22 cellular contexts compared by ENCODE assay signal in genomic region chr4:1040344-1041146, GRCh38. TPM values are rescaled to one million over a fixed set of nuclear protein-coding genes. Genes with fewer than 3 reads are reported as not detected.
A peak's percentile ranks its signal among the peaks of the same experiment; 100 is the strongest.
DNase-seq lines count a peak whose midpoint lies in the region; ATAC-seq and TF ChIP-seq lines count a peak whose summit lies in the region.
"Had no signal": no experiment of that assay in that cellular context is flagged by ENCODE, and none has a peak within 500 bp of the region (broad histone marks: within the 10 kb centered on the region; RNA-seq: fewer than 3 reads in every experiment).

No MANE protein-coding gene starts in this region.

- H3K27ac ChIP-seq in BLaER1 (no peak overlapping the region), IMR-90 (ENCODE audit: insufficient read depth, low read length) (no peak overlapping the region), neuronal stem cell (replicated peaks; ENCODE audit: low read length) (peak overlapping the region; percentile 98), MM.1S (ENCODE audit: low read length) (no peak overlapping the region)
- H3K27ac ChIP-seq: transverse colon had no signal

- H2BK15ac ChIP-seq in IMR-90 (ENCODE audit: low read depth, low read length) (no peak overlapping the region), neuronal stem cell (ENCODE audit: low read length) (peak overlapping the region; percentile 99)

- H2BK120ac ChIP-seq in IMR-90 (ENCODE audit: low read depth, low read length) = no peak overlapping the region
- H2BK120ac ChIP-seq in neuronal stem cell (ENCODE audit: low read depth, low read length) = peak overlapping the region; percentile 100

- CTCF ChIA-PET in IMR-90 (lab: Yijun Ruan, JAX) = no interaction called here

- no peak for TF ChIP-seq RAD21 in IMR-90 (IDR thresholded peaks at IDR 0.05; ENCODE audit: low read length)

- BruUV-seq in IMR-90 (replicated peaks; lab: Mats Ljungman, UMichigan) = no TSS peak

- WGBS in IMR-90 (ENCODE audit: extremely low coverage in 2 of 2, insufficient read length in 1 of 2), 2 experiments = 93% methylated on average over 4 of the region's 21 CpGs; no CpG with 5 or more reads in 1 of the 2 experiments
- no CpG with 5 or more reads among the region's 21 CpGs for WGBS in neuronal stem cell (ENCODE audit: extremely low coverage in 2 of 2, insufficient read length in 2 of 2, insufficient replicate concordance in 1 of 2), 2 donors

- H4K5ac ChIP-seq in IMR-90 (ENCODE audit: low read depth, low read length) = no peak overlapping the region; the same call in 1 of the 2 replicates

- DNase-seq in IMR-90 = no peak
- no peak for DNase-seq in neuronal stem cell (ENCODE audit: low spot score)
- DNase-seq in left lobe of liver (ENCODE audit: low spot score) = no peak
- no peak for DNase-seq in MM.1S
- no peak for DNase-seq in MG63
- DNase-seq: activated CD4-positive, alpha-beta T cell treated with anti-CD3 and anti-CD28 coated beads, Interleukin-2, amount 50 U/mL, for 1 hour; activated CD8-positive, alpha-beta memory T cell treated with anti-CD3 and anti-CD28 coated beads, Interleukin-2, amount 50 U/mL, for 48 hours; activated effector memory CD4-positive, alpha-beta T cell treated with Interleukin-2 at 50 U/mL for 16 hours; activated naive CD8-positive, alpha-beta T cell treated with anti-CD3 and anti-CD28 coated beads, Interleukin-2, amount 50 U/mL, for 24 hours; Caco-2; H9; NCI-H1694; NCI-H748 treated with DMSO at 0.1 percent for 48 hours; sigmoid colon; stimulated activated naive B cell treated with anti-CD40 and anti-IgM and Interleukin-4, amounts not matched to agents 10 μg/mL and 1 μg/mL and 100 μg/mL, for 72 hours had no signal

- peak overlapping the region; percentile 91 for H2AK9ac ChIP-seq in IMR-90 (replicated peaks; ENCODE audit: low read depth, low read length, poor library complexity)

- H3K9ac ChIP-seq in BLaER1 = no peak overlapping the region
- H3K9ac ChIP-seq in IMR-90 (ENCODE audit: low read depth, low read length) = no peak overlapping the region
- H3K9ac ChIP-seq in neuronal stem cell (ENCODE audit: low read depth, low read length, poor library complexity) = peak overlapping the region; percentile 81
- H3K9ac ChIP-seq in MM.1S (ENCODE audit: low read length) = no peak overlapping the region

- H3K4ac ChIP-seq in IMR-90 (ENCODE audit: low read depth, low read length) (peak overlapping the region; percentile 82; the same call in 1 of the 2 replicates), neuronal stem cell (ENCODE audit: low read length) (peak overlapping the region; percentile 99)

- H3K9me1 ChIP-seq in IMR-90 (ENCODE audit: insufficient read depth, low read length) = peaks cover 30% of the 10 kb centered on the region

- H4K8ac ChIP-seq in IMR-90 (ENCODE audit: low read depth in 2 of 2, low read length in 2 of 2) = peak overlapping the region in 1 of 2 experiments; percentile 79; a peak in 1 of 4 replicates
- peak overlapping the region; percentile 96 for H4K8ac ChIP-seq in neuronal stem cell (ENCODE audit: low read depth, low read length)

- no peak overlapping the region for H2BK5ac ChIP-seq in IMR-90 (ENCODE audit: low read depth, low read length, poor library complexity, severe bottlenecking)
- peak overlapping the region; percentile 99 for H2BK5ac ChIP-seq in neuronal stem cell (ENCODE audit: low read length)

- no peaks in the 10 kb centered on the region for H3K36me3 Mint-ChIP-seq in brain
- no peaks in the 10 kb centered on the region for H3K36me3 Mint-ChIP-seq in activated T-helper 17 cell treated with anti-CD3 and anti-CD28 coated beads, Interleukin-2, amount 50 U/mL, for 72 hours (ENCODE audit: low read depth)

- no peak overlapping the region for H3K56ac ChIP-seq in IMR-90 (ENCODE audit: extremely low read depth, insufficient read depth, low read length)

- TF ChIP-seq CTCF in IMR-90 (conservative IDR thresholded peaks at IDR 0.05; ENCODE audit: low read depth, low read length) (no peak), brain (conservative IDR thresholded peaks at IDR 0.05) (no peak), MM.1S (IDR thresholded peaks at IDR 0.05; ENCODE audit: low read length) (no peak)

- H4K20me1 ChIP-seq in BLaER1 (peaks cover 16% of the 10 kb centered on the region; the same call in 1 of the 2 replicates), IMR-90 (ENCODE audit: insufficient read depth, low read length) (peaks cover 5% of the 10 kb centered on the region), MM.1S (ENCODE audit: insufficient read depth, low read length) (no peaks in the 10 kb centered on the region)

- no peaks in the 10 kb centered on the region for H3K9me3 ChIP-seq in BLaER1
- no peaks in the 10 kb centered on the region for H3K9me3 ChIP-seq in IMR-90 (ENCODE audit: control insufficient read depth, insufficient read depth, low read length)
- H3K9me3 ChIP-seq in neuronal stem cell (replicated peaks in 1 of 2; ENCODE audit: control insufficient read depth in 2 of 2, insufficient read depth in 1 of 2, low read depth in 1 of 2, low read length in 2 of 2) = no peaks in the 10 kb centered on the region
- no peaks in the 10 kb centered on the region for H3K9me3 ChIP-seq in MM.1S (replicated peaks; ENCODE audit: insufficient read depth, low read length)
- no peaks in the 10 kb centered on the region for H3K9me3 ChIP-seq in MG63
- H3K9me3 ChIP-seq: Caco-2, pancreas, sigmoid colon, transverse colon had no signal

- H2AK5ac ChIP-seq in IMR-90 (ENCODE audit: low read depth, low read length) (peak overlapping the region; percentile 84), neuronal stem cell (ENCODE audit: low read depth, low read length) (peak overlapping the region; percentile 100)

- peaks cover 0 to 3% (median 0%) of the 10 kb centered on the region in 5 experiments for H3K9me3 Mint-ChIP-seq in brain
- no peaks in the 10 kb centered on the region for H3K9me3 Mint-ChIP-seq in activated T-helper 17 cell treated with anti-CD3 and anti-CD28 coated beads, Interleukin-2, amount 50 U/mL, for 72 hours
- H3K9me3 Mint-ChIP-seq: dendritic cell treated with granulocyte-macrophage colony-stimulating factor and Interleukin-4, amounts not matched to agents 40 ng/mL and 50 ng/mL, for 4 days; H9; stimulated activated naive B cell treated with anti-CD40 and anti-IgM and Interleukin-4, amounts not matched to agents 10 μg/mL and 1 μg/mL and 100 μg/mL, for 72 hours had no signal

- peak overlapping the region in 1 of 5 experiments; percentile 57 for H3K4me3 Mint-ChIP-seq in brain
- H3K4me3 Mint-ChIP-seq in activated T-helper 17 cell treated with anti-CD3 and anti-CD28 coated beads, Interleukin-2, amount 50 U/mL, for 72 hours = no peak overlapping the region
- H3K4me3 Mint-ChIP-seq: activated naive CD8-positive, alpha-beta T cell treated with anti-CD3 and anti-CD28 coated beads, Interleukin-2, amount 50 U/mL, for 24 hours; dendritic cell treated with granulocyte-macrophage colony-stimulating factor and Interleukin-4, amounts not matched to agents 40 ng/mL and 50 ng/mL, for 4 days; H9; stimulated activated naive B cell treated with anti-CD40 and anti-IgM and Interleukin-4, amounts not matched to agents 10 μg/mL and 1 μg/mL and 100 μg/mL, for 72 hours had no signal

- H4K91ac ChIP-seq in IMR-90 (ENCODE audit: insufficient read depth, low read depth, low read length) (peak overlapping the region; percentile 81), neuronal stem cell (ENCODE audit: low read depth, low read length, poor library complexity) (peak overlapping the region; percentile 98)

- H2BK20ac ChIP-seq in IMR-90 (ENCODE audit: low read depth, low read length) = no peak overlapping the region

- TF ChIP-seq POLR2A in IMR-90 (IDR thresholded peaks at IDR 0.05; ENCODE audit: low read depth, low read length) = no peak

- H3K9me2 ChIP-seq in MM.1S (replicated peaks; ENCODE audit: insufficient read depth, low read length) = no peaks in the 10 kb centered on the region

- H3K27me3 Mint-ChIP-seq in brain = peaks cover 3% of the 10 kb centered on the region
- H3K27me3 Mint-ChIP-seq in activated T-helper 17 cell treated with anti-CD3 and anti-CD28 coated beads, Interleukin-2, amount 50 U/mL, for 72 hours = peaks cover 4% of the 10 kb centered on the region

- H3K4me3 ChIP-seq in BLaER1 (no peak overlapping the region), IMR-90 (ENCODE audit: insufficient read depth, low read depth, low read length) (no peak overlapping the region), neuronal stem cell (ENCODE audit: low read length in 2 of 2) (peak overlapping the region in 1 of 2 donors; percentile 46), MM.1S (ENCODE audit: low read length) (no peak overlapping the region), MG63 (no peak overlapping the region)
- H3K4me3 ChIP-seq: pancreas, transverse colon had no signal

- intact Hi-C loops in IMR-90 (cut with micrococcal nuclease) = no loop called here

- H3K4me2 ChIP-seq in BLaER1 = peak overlapping the region; percentile 60; the same call in 1 of the 2 replicates
- H3K4me2 ChIP-seq in IMR-90 (ENCODE audit: low read depth, low read length) = no peak overlapping the region
- H3K4me2 ChIP-seq in neuronal stem cell (ENCODE audit: insufficient read depth, low read length, poor library complexity, severe bottlenecking) = no peak overlapping the region
- H3K4me2 ChIP-seq in MM.1S (ENCODE audit: low read depth, low read length) = no peak overlapping the region

- H3K23ac ChIP-seq in IMR-90 (ENCODE audit: low read depth, low read length) = no peak overlapping the region
- H3K23ac ChIP-seq in neuronal stem cell (ENCODE audit: low read depth, low read length, poor library complexity) = peak overlapping the region; percentile 87

- ATAC-seq in IMR-90 (ENCODE audit: low read depth) (no peak), left lobe of liver (no peak)
- no peak for ATAC-seq in activated T-helper 17 cell treated with anti-CD3 and anti-CD28 coated beads, Interleukin-2, amount 50 U/mL, for 72 hours (replicated peaks)
- ATAC-seq: activated naive CD8-positive, alpha-beta T cell treated with anti-CD3 and anti-CD28 coated beads, Interleukin-2, amount 50 U/mL, for 24 hours; stimulated activated naive B cell treated with anti-CD40 and anti-IgM and Interleukin-4, amounts not matched to agents 10 μg/mL and 1 μg/mL and 100 μg/mL, for 72 hours had no signal

- H2AFZ ChIP-seq in IMR-90 (replicated peaks; ENCODE audit: low read length, poor library complexity) (peak overlapping the region; percentile 83), neuronal stem cell (ENCODE audit: low read length) (peak overlapping the region; percentile 92), MM.1S (ENCODE audit: low read length) (no peak overlapping the region)

- no peaks in the 10 kb centered on the region for H3K79me2 ChIP-seq in MM.1S (ENCODE audit: low read length)

- H3F3A ChIP-seq in MM.1S (ENCODE audit: insufficient read depth, low read length) = no peaks in the 10 kb centered on the region

- peaks cover 42% of the 10 kb centered on the region for H3K27me3 ChIP-seq in BLaER1
- no peaks in the 10 kb centered on the region for H3K27me3 ChIP-seq in IMR-90 (ENCODE audit: control insufficient read depth, insufficient read depth, low read length)
- no peaks in the 10 kb centered on the region for H3K27me3 ChIP-seq in neuronal stem cell (ENCODE audit: control insufficient read depth in 3 of 3, insufficient read depth in 3 of 3, low read depth in 1 of 3, low read length in 3 of 3)
- H3K27me3 ChIP-seq in MM.1S (replicated peaks; ENCODE audit: insufficient read depth, low read length) = no peaks in the 10 kb centered on the region
- H3K27me3 ChIP-seq in MG63 = no peaks in the 10 kb centered on the region
- H3K27me3 ChIP-seq: pancreas had no signal

- dilution Hi-C loops in IMR-90 (cut with HindIII; ENCODE audit: low sequenced_read_pairs, unreplicated experiment) = no loop called here

- H3K18ac ChIP-seq in IMR-90 (ENCODE audit: low read depth, low read length) = no peak overlapping the region
- peak overlapping the region; percentile 97 for H3K18ac ChIP-seq in neuronal stem cell (ENCODE audit: low read length)

- H3K27ac Mint-ChIP-seq in brain = peak overlapping the region; percentile 52 to 86 (median 83)
- no peak overlapping the region for H3K27ac Mint-ChIP-seq in activated T-helper 17 cell treated with anti-CD3 and anti-CD28 coated beads, Interleukin-2, amount 50 U/mL, for 72 hours
- H3K27ac Mint-ChIP-seq: activated naive CD8-positive, alpha-beta T cell treated with anti-CD3 and anti-CD28 coated beads, Interleukin-2, amount 50 U/mL, for 24 hours; dendritic cell treated with granulocyte-macrophage colony-stimulating factor and Interleukin-4, amounts not matched to agents 40 ng/mL and 50 ng/mL, for 4 days; H9; stimulated activated naive B cell treated with anti-CD40 and anti-IgM and Interleukin-4, amounts not matched to agents 10 μg/mL and 1 μg/mL and 100 μg/mL, for 72 hours had no signal

- H3K14ac ChIP-seq in IMR-90 (replicated peaks; ENCODE audit: low read depth, low read length) (no peak overlapping the region), neuronal stem cell (ENCODE audit: low read length) (peak overlapping the region; percentile 89)

- POLR2A ChIA-PET in IMR-90 (lab: Charles Lee; ENCODE audit: unreplicated experiment) = no interaction called here

- no peaks in the 10 kb centered on the region; a peak in 1 of 4 replicates for H3K79me1 ChIP-seq in IMR-90 (ENCODE audit: low read depth in 1 of 2, low read length in 2 of 2)
- H3K79me1 ChIP-seq in neuronal stem cell (ENCODE audit: low read depth, low read length) = peaks cover 2% of the 10 kb centered on the region

- H3K36me3 ChIP-seq in BLaER1 (no peaks in the 10 kb centered on the region), IMR-90 (ENCODE audit: control insufficient read depth, insufficient read depth, low read length) (no peaks in the 10 kb centered on the region), neuronal stem cell (replicated peaks in 1 of 2; ENCODE audit: control insufficient read depth in 2 of 2, insufficient read depth in 2 of 2, low read length in 2 of 2) (no peaks in the 10 kb centered on the region), MM.1S (replicated peaks; ENCODE audit: insufficient read depth, low read length) (no peaks in the 10 kb centered on the region), MG63 (no peaks in the 10 kb centered on the region)
- H3K36me3 ChIP-seq: pancreas, sigmoid colon, transverse colon had no signal

- H3K4me1 ChIP-seq in BLaER1 (peaks cover 12% of the 10 kb centered on the region), IMR-90 (ENCODE audit: control insufficient read depth, insufficient read depth, low read length) (peaks cover 40% of the 10 kb centered on the region), neuronal stem cell (ENCODE audit: control insufficient read depth in 2 of 2, insufficient read depth in 1 of 2, low read depth in 1 of 2, low read length in 2 of 2) (peaks cover 60 to 69% of the 10 kb centered on the region in 2 donors), MM.1S (ENCODE audit: low read length) (no peaks in the 10 kb centered on the region)

- H3K4me1 Mint-ChIP-seq in brain = peaks cover 35% of the 10 kb centered on the region
- H3K4me1 Mint-ChIP-seq in activated T-helper 17 cell treated with anti-CD3 and anti-CD28 coated beads, Interleukin-2, amount 50 U/mL, for 72 hours = peaks cover 5% of the 10 kb centered on the region

- in situ Hi-C loops in IMR-90 (cut with MboI; ENCODE audit: low sequenced_read_pairs) = no loop called here

- H2BK12ac ChIP-seq in neuronal stem cell (ENCODE audit: low read length) = peak overlapping the region; percentile 100

RNA-seq across cellular contexts. Expression of gene FGFRL1, which starts 29.1 kb away (rescaled TPM):
- total RNA-seq in IMR-90 (2012; rRNA removed) = 43.3 and 49.3 TPM in 2 replicates
- 78.8 and 87.3 TPM in 2 replicates for polyA plus RNA-seq in IMR-90 (2012; rRNA removed)
- polyA plus RNA-seq in IMR-90 (2012; cell fraction: cytosol; rRNA removed) = 35.7 and 111 TPM in 2 replicates
- 65.7 and 165 TPM in 2 replicates for polyA plus RNA-seq in IMR-90 (2012; cell fraction: nucleus; rRNA removed; ENCODE audit: low replicate concordance)
- polyA plus RNA-seq in brain (ENCODE audit: insufficient read depth, low read depth, low replicate concordance) = 14.7 TPM
- 67.8 TPM for polyA plus RNA-seq in neuronal stem cell (2013, experiment 1 of 2)
- polyA plus RNA-seq in neuronal stem cell (2013, experiment 2 of 2) = 66.3 TPM
- 64.8 TPM for total RNA-seq in left lobe of liver
- total RNA-seq in activated T-helper 17 cell treated with anti-CD3 and anti-CD28 coated beads, Interleukin-2, amount 50 U/mL, for 72 hours = 10 to 100 TPM; 12.0 to 16.7 TPM
- total RNA-seq in MG63 (2014; rRNA removed; shearing (Covaris generic); ENCODE audit: low replicate concordance) = 41.7 and 59.5 TPM in 2 replicates

RNA-seq across cellular contexts. Expression of gene SLC26A1, which starts 47.3 kb away (rescaled TPM):
- total RNA-seq in IMR-90 (2012; rRNA removed) (not detected in 2 replicates), left lobe of liver (40.6 TPM)
- polyA plus RNA-seq in IMR-90 (2012; rRNA removed) (0.09 and 0.13 TPM in 2 replicates), brain (ENCODE audit: insufficient read depth, low read depth, low replicate concordance) (not detected)
- 0.03 and 0.05 TPM in 2 replicates for polyA plus RNA-seq in IMR-90 (2012; cell fraction: cytosol; rRNA removed)
- polyA plus RNA-seq in IMR-90 (2012; cell fraction: nucleus; rRNA removed; ENCODE audit: low replicate concordance) = 0.24 and 0.40 TPM in 2 replicates
- 0.13 TPM for polyA plus RNA-seq in neuronal stem cell (2013, experiment 1 of 2)
- 0.15 TPM for polyA plus RNA-seq in neuronal stem cell (2013, experiment 2 of 2)
- total RNA-seq in activated T-helper 17 cell treated with anti-CD3 and anti-CD28 coated beads, Interleukin-2, amount 50 U/mL, for 72 hours = under 1 TPM in 1 of 2 donors, not detected in 1; 0.37 TPM
- total RNA-seq in MG63 (2014; rRNA removed; shearing (Covaris generic); ENCODE audit: low replicate concordance) = not detected in 2 replicates
- total RNA-seq: M059J, sigmoid colon had no signal

RNA-seq across cellular contexts. Expression of gene IDUA, which starts 53.7 kb away (rescaled TPM):
- total RNA-seq in IMR-90 (2012; rRNA removed) = 0.72 and 1.7 TPM in 2 replicates
- 12.5 and 16.7 TPM in 2 replicates for polyA plus RNA-seq in IMR-90 (2012; rRNA removed)
- polyA plus RNA-seq in IMR-90 (2012; cell fraction: cytosol; rRNA removed) = 6.3 and 14.8 TPM in 2 replicates
- 119 and 328 TPM in 2 replicates for polyA plus RNA-seq in IMR-90 (2012; cell fraction: nucleus; rRNA removed; ENCODE audit: low replicate concordance)
- 3.6 TPM for polyA plus RNA-seq in brain (ENCODE audit: insufficient read depth, low read depth, low replicate concordance)
- 6.9 TPM for polyA plus RNA-seq in neuronal stem cell (2013, experiment 1 of 2)
- polyA plus RNA-seq in neuronal stem cell (2013, experiment 2 of 2) = 5.7 TPM
- 12.9 TPM for total RNA-seq in left lobe of liver
- 10 to 100 TPM; 14.9 to 16.4 TPM for total RNA-seq in activated T-helper 17 cell treated with anti-CD3 and anti-CD28 coated beads, Interleukin-2, amount 50 U/mL, for 72 hours
- total RNA-seq in MG63 (2014; rRNA removed; shearing (Covaris generic); ENCODE audit: low replicate concordance) = 3.4 and 13.5 TPM in 2 replicates

Comparison
In these comparisons a context has a peak if more than half of its experiments do, and no peak if none do; other contexts are left out.
1. RNA of gene SLC26A1, which starts 47.3 kb away (total RNA-seq): 40.6 TPM in left lobe of liver (single experiment); 0.37 TPM in activated T-helper 17 cell treated with anti-CD3 and anti-CD28 coated beads, Interleukin-2, amount 50 U/mL, for 72 hours, not detected in IMR-90 and not detected in MG63; every median in the first group is over 10 times any median in the second.